20 cellular contexts compared by ENCODE assay signal in genomic region chr3:146314871-146315270, GRCh38.
"Had no signal": no experiment of that assay in that cellular context is flagged by ENCODE, and none has a peak within 500 bp of the region (broad histone marks: within the 10 kb centered on the region; RNA-seq: fewer than 3 reads in every experiment).

No MANE protein-coding gene starts in this region.

- H3K27me3 ChIP-seq: ascending aorta, neutrophil, spleen, upper lobe of left lung had no signal

- H3K4me3 ChIP-seq: ascending aorta, spleen, thoracic aorta, upper lobe of left lung had no signal

- H3K4me1 ChIP-seq: parathyroid adenoma, spleen had no signal

- H3K27ac ChIP-seq: neutrophil, parathyroid adenoma, spleen, upper lobe of left lung, VCaP had no signal

- H3K9ac ChIP-seq: parathyroid adenoma had no signal

- H3K9me3 ChIP-seq: neutrophil, upper lobe of left lung had no signal

- H3K4me1 Mint-ChIP-seq: endodermal cell; immature natural killer cell; natural killer cell; stimulated activated naive B cell treated with anti-CD40 and anti-IgM and Interleukin-4, amounts not matched to agents 10 μg/mL and 1 μg/mL and 100 μg/mL, for 72 hours had no signal

- H3K27ac Mint-ChIP-seq: activated T-cell treated with anti-CD3 and anti-CD28 coated beads, Interleukin-2, amount 50 U/mL, for 72 hours; endodermal cell; immature natural killer cell; natural killer cell; stimulated activated naive B cell treated with anti-CD40 and anti-IgM and Interleukin-4, amounts not matched to agents 10 μg/mL and 1 μg/mL and 100 μg/mL, for 72 hours had no signal

- H2AFZ ChIP-seq: parathyroid adenoma had no signal

- H3K79me2 ChIP-seq: parathyroid adenoma had no signal

- H3K36me3 ChIP-seq: ascending aorta, neutrophil, spleen, thoracic aorta, upper lobe of left lung had no signal

- DNase-seq: activated CD4-positive, alpha-beta T cell treated with anti-CD3 and anti-CD28 coated beads, Interleukin-2, amount 50 U/mL, for 1 hour; activated CD4-positive, CD25-positive, alpha-beta regulatory T cell treated with anti-CD3 and anti-CD28 coated beads, Interleukin-2, amount 50 U/mL, for 72 hours; activated CD8-positive, alpha-beta memory T cell treated with anti-CD3 and anti-CD28 coated beads for 24 hours; activated effector memory CD4-positive, alpha-beta T cell treated with anti-CD3 and anti-CD28 coated beads, Interleukin-2, amount 50 U/mL, for 16 hours; activated naive CD4-positive, alpha-beta T cell treated with anti-CD3 and anti-CD28 coated beads, Interleukin-2, amount 50 U/mL, for 16 hours; activated T-cell treated with anti-CD3 and anti-CD28 coated beads, Interleukin-2, amount 50 U/mL, for 72 hours; endodermal cell; immature natural killer cell; left cardiac atrium; natural killer cell; spleen; stimulated activated naive B cell treated with anti-CD40 and anti-IgM and Interleukin-4, amounts not matched to agents 10 μg/mL and 1 μg/mL and 100 μg/mL, for 72 hours; SW 1271; T-helper 2 cell; upper lobe of left lung had no signal

- H3K4me3 Mint-ChIP-seq: activated T-cell treated with anti-CD3 and anti-CD28 coated beads, Interleukin-2, amount 50 U/mL, for 72 hours; endodermal cell; immature natural killer cell; natural killer cell; stimulated activated naive B cell treated with anti-CD40 and anti-IgM and Interleukin-4, amounts not matched to agents 10 μg/mL and 1 μg/mL and 100 μg/mL, for 72 hours had no signal

- H3K36me3 Mint-ChIP-seq: immature natural killer cell; stimulated activated naive B cell treated with anti-CD40 and anti-IgM and Interleukin-4, amounts not matched to agents 10 μg/mL and 1 μg/mL and 100 μg/mL, for 72 hours had no signal
